In the genomic region with DNA sequence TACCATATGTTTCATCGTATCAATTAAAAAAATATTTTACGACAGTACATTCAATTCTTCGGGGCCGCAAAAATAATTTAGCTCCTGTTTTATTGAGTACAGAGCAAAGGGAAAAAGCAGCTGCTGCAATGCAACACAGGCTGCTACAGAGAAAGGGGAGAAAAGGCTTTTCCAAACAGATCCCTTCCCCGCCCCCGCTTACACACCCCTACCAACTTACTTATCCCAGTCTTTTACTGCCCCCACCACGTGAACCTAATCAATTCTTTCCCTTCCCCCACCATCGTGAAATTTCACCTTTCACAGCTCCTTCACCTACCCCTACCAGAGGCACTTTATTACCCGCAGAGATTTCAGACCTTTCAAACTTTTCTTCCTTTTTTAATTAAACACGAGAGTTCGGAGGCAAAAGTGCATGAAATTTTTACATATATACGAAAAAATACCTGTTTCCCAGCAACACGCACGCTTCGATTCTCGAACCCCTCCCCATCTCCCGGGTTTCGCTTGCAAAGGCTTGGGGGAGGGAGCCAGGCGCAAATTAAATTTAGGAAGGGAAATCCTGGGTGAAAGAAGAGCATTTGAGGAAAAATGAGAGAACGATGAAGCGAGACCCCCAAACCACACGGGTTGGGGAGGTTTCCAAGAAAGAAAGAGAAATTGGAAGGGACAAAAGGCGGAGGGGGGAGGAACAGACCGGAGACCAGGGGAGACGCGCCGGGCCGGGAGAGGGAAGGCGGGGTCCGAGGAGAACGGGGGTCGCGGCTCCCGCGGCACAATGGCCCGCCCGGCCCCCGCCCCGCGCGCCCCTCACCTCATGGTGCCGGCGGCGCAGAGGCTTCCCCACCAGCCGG, we compare ENCODE assay signal across 1 cellular context.
A peak's percentile ranks its signal among the peaks of the same experiment; 100 is the strongest.
TF ChIP-seq lines count a peak whose summit lies in the region.

No MANE protein-coding gene starts in this region.

TF ChIP-seq in HepG2, 621 proteins besides CTCF, POLR2A, EP300 and RAD21 (continued from another document and continues in another):
- TF ChIP-seq, protein P1, sequence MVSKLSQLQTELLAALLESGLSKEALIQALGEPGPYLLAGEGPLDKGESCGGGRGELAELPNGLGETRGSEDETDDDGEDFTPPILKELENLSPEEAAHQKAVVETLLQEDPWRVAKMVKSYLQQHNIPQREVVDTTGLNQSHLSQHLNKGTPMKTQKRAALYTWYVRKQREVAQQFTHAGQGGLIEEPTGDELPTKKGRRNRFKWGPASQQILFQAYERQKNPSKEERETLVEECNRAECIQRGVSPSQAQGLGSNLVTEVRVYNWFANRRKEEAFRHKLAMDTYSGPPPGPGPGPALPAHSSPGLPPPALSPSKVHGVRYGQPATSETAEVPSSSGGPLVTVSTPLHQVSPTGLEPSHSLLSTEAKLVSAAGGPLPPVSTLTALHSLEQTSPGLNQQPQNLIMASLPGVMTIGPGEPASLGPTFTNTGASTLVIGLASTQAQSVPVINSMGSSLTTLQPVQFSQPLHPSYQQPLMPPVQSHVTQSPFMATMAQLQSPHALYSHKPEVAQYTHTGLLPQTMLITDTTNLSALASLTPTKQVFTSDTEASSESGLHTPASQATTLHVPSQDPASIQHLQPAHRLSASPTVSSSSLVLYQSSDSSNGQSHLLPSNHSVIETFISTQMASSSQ (IDR thresholded peaks at IDR 0.05; ENCODE audit: low read depth) = no peak
- TF ChIP-seq, protein P1 (CRISPR knock-in tag; IDR thresholded peaks at IDR 0.05; ENCODE audit: borderline replicate concordance) = no peak
- no peak for TF ChIP-seq ZNF432 (CRISPR knock-in tag; IDR thresholded peaks at IDR 0.05; ENCODE audit: borderline replicate concordance)
- no peak for TF ChIP-seq KAT2B (IDR thresholded peaks at IDR 0.05; ENCODE audit: borderline replicate concordance, low read depth, low read length)
- TF ChIP-seq ZNF749 (CRISPR knock-in tag; IDR thresholded peaks at IDR 0.05; ENCODE audit: borderline replicate concordance) = 0 out of 2 replicates have a peak, but pooled peaks have one; percentile 70
- TF ChIP-seq ZNF496 (CRISPR knock-in tag; IDR thresholded peaks at IDR 0.05; ENCODE audit: insufficient replicate concordance) = no peak
- TF ChIP-seq, protein P2, sequence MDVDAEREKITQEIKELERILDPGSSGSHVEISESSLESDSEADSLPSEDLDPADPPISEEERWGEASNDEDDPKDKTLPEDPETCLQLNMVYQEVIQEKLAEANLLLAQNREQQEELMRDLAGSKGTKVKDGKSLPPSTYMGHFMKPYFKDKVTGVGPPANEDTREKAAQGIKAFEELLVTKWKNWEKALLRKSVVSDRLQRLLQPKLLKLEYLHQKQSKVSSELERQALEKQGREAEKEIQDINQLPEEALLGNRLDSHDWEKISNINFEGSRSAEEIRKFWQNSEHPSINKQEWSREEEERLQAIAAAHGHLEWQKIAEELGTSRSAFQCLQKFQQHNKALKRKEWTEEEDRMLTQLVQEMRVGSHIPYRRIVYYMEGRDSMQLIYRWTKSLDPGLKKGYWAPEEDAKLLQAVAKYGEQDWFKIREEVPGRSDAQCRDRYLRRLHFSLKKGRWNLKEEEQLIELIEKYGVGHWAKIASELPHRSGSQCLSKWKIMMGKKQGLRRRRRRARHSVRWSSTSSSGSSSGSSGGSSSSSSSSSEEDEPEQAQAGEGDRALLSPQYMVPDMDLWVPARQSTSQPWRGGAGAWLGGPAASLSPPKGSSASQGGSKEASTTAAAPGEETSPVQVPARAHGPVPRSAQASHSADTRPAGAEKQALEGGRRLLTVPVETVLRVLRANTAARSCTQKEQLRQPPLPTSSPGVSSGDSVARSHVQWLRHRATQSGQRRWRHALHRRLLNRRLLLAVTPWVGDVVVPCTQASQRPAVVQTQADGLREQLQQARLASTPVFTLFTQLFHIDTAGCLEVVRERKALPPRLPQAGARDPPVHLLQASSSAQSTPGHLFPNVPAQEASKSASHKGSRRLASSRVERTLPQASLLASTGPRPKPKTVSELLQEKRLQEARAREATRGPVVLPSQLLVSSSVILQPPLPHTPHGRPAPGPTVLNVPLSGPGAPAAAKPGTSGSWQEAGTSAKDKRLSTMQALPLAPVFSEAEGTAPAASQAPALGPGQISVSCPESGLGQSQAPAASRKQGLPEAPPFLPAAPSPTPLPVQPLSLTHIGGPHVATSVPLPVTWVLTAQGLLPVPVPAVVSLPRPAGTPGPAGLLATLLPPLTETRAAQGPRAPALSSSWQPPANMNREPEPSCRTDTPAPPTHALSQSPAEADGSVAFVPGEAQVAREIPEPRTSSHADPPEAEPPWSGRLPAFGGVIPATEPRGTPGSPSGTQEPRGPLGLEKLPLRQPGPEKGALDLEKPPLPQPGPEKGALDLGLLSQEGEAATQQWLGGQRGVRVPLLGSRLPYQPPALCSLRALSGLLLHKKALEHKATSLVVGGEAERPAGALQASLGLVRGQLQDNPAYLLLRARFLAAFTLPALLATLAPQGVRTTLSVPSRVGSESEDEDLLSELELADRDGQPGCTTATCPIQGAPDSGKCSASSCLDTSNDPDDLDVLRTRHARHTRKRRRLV (CRISPR knock-in tag; IDR thresholded peaks at IDR 0.05) = no peak
- no peak for TF ChIP-seq NFE2L2 (IDR thresholded peaks at IDR 0.05; ENCODE audit: low read length)
- TF ChIP-seq NAIF1 (CRISPR knock-in tag; IDR thresholded peaks at IDR 0.05; ENCODE audit: borderline replicate concordance) = no peak
- no peak for TF ChIP-seq CREM (IDR thresholded peaks at IDR 0.05)
- no peak for TF ChIP-seq CREM (CRISPR knock-in tag; IDR thresholded peaks at IDR 0.05)
- TF ChIP-seq RFX1 (IDR thresholded peaks at IDR 0.05) = no peak
- TF ChIP-seq, protein P3, sequence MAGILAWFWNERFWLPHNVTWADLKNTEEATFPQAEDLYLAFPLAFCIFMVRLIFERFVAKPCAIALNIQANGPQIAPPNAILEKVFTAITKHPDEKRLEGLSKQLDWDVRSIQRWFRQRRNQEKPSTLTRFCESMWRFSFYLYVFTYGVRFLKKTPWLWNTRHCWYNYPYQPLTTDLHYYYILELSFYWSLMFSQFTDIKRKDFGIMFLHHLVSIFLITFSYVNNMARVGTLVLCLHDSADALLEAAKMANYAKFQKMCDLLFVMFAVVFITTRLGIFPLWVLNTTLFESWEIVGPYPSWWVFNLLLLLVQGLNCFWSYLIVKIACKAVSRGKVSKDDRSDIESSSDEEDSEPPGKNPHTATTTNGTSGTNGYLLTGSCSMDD (CRISPR knock-in tag; IDR thresholded peaks at IDR 0.05) = no peak
- no peak for TF ChIP-seq SNAI1 (CRISPR knock-in tag; IDR thresholded peaks at IDR 0.05; ENCODE audit: borderline replicate concordance)
- no peak for TF ChIP-seq SMAD3 (CRISPR knock-in tag; IDR thresholded peaks at IDR 0.05)
- TF ChIP-seq IKZF1 (IDR thresholded peaks at IDR 0.05) = no peak
- TF ChIP-seq ZNF256 (CRISPR knock-in tag; conservative IDR thresholded peaks at IDR 0.05) = no peak
- TF ChIP-seq ZNF773 (CRISPR knock-in tag; IDR thresholded peaks at IDR 0.05; ENCODE audit: borderline replicate concordance) = no peak
- peak; percentile 31 for TF ChIP-seq PRPF4 (IDR thresholded peaks at IDR 0.05; ENCODE audit: low read depth, low read length, poor library complexity, severe bottlenecking)
- no peak for TF ChIP-seq RARG (CRISPR knock-in tag; IDR thresholded peaks at IDR 0.05; ENCODE audit: low read depth)
- no peak for TF ChIP-seq ZNF792 (CRISPR knock-in tag; IDR thresholded peaks at IDR 0.05)
- TF ChIP-seq ZNF75D (CRISPR knock-in tag; IDR thresholded peaks at IDR 0.05; ENCODE audit: borderline replicate concordance) = 0 out of 2 replicates have a peak, but pooled peaks have one; percentile 37
- TF ChIP-seq ZBTB42 (CRISPR knock-in tag; IDR thresholded peaks at IDR 0.05) = no peak
- TF ChIP-seq, protein P4, sequence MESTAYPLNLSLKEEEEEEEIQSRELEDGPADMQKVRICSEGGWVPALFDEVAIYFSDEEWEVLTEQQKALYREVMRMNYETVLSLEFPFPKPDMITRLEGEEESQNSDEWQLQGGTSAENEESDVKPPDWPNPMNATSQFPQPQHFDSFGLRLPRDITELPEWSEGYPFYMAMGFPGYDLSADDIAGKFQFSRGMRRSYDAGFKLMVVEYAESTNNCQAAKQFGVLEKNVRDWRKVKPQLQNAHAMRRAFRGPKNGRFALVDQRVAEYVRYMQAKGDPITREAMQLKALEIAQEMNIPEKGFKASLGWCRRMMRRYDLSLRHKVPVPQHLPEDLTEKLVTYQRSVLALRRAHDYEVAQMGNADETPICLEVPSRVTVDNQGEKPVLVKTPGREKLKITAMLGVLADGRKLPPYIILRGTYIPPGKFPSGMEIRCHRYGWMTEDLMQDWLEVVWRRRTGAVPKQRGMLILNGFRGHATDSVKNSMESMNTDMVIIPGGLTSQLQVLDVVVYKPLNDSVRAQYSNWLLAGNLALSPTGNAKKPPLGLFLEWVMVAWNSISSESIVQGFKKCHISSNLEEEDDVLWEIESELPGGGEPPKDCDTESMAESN (CRISPR knock-in tag; conservative IDR thresholded peaks at IDR 0.05) = no peak
- TF ChIP-seq, protein P5, sequence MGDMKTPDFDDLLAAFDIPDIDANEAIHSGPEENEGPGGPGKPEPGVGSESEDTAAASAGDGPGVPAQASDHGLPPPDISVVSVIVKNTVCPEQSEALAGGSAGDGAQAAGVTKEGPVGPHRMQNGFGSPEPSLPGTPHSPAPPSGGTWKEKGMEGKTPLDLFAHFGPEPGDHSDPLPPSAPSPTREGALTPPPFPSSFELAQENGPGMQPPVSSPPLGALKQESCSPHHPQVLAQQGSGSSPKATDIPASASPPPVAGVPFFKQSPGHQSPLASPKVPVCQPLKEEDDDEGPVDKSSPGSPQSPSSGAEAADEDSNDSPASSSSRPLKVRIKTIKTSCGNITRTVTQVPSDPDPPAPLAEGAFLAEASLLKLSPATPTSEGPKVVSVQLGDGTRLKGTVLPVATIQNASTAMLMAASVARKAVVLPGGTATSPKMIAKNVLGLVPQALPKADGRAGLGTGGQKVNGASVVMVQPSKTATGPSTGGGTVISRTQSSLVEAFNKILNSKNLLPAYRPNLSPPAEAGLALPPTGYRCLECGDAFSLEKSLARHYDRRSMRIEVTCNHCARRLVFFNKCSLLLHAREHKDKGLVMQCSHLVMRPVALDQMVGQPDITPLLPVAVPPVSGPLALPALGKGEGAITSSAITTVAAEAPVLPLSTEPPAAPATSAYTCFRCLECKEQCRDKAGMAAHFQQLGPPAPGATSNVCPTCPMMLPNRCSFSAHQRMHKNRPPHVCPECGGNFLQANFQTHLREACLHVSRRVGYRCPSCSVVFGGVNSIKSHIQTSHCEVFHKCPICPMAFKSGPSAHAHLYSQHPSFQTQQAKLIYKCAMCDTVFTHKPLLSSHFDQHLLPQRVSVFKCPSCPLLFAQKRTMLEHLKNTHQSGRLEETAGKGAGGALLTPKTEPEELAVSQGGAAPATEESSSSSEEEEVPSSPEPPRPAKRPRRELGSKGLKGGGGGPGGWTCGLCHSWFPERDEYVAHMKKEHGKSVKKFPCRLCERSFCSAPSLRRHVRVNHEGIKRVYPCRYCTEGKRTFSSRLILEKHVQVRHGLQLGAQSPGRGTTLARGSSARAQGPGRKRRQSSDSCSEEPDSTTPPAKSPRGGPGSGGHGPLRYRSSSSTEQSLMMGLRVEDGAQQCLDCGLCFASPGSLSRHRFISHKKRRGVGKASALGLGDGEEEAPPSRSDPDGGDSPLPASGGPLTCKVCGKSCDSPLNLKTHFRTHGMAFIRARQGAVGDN (CRISPR knock-in tag; IDR thresholded peaks at IDR 0.05) = peak; percentile 33; the same call in 1 of the 2 replicates
- TF ChIP-seq ZNF660 (CRISPR knock-in tag; IDR thresholded peaks at IDR 0.05; ENCODE audit: borderline replicate concordance, low read depth) = no peak
- TF ChIP-seq SALL2 (CRISPR knock-in tag; IDR thresholded peaks at IDR 0.05) = 0 out of 2 replicates have a peak, but pooled peaks have one; percentile 4
- TF ChIP-seq, protein P6, sequence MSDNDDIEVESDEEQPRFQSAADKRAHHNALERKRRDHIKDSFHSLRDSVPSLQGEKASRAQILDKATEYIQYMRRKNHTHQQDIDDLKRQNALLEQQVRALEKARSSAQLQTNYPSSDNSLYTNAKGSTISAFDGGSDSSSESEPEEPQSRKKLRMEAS (IDR thresholded peaks at IDR 0.05) = peak; percentile 18; the same call in 1 of the 2 replicates
- TF ChIP-seq FOSL2 (CRISPR knock-in tag; IDR thresholded peaks at IDR 0.05) = no peak
- no peak for TF ChIP-seq GABPB1 (CRISPR knock-in tag; IDR thresholded peaks at IDR 0.05)
- TF ChIP-seq ZNF530 (CRISPR knock-in tag; IDR thresholded peaks at IDR 0.05; ENCODE audit: low read depth) = no peak
- TF ChIP-seq MBNL3 (CRISPR knock-in tag; conservative IDR thresholded peaks at IDR 0.05) = no peak
- TF ChIP-seq ZNF891 (CRISPR knock-in tag; IDR thresholded peaks at IDR 0.05) = no peak
- no peak for TF ChIP-seq NKX3-1 (CRISPR knock-in tag; IDR thresholded peaks at IDR 0.05)
- TF ChIP-seq ZNF510 (CRISPR knock-in tag; IDR thresholded peaks at IDR 0.05; ENCODE audit: low read depth) = 0 out of 2 replicates have a peak, but pooled peaks have one; percentile 50
- TF ChIP-seq, protein P7, sequence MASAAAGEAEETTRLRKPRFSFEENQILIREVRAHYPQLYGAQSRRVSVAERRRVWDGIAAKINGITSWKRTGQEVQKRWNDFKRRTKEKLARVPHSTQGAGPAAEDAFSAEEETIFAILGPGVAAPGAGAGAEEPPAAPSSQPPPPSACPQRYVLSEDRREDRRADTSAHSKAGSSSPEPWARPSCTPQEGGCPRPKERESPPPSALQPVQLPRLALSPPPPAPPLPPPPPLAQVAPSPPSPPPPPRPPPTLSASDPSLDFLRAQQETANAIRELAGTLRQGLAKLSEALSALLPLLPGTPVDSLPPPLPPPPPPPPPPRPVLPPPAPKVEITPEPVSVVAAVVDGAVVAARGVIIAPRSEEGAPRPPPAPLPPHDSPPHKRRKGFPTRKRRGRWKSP (CRISPR knock-in tag; IDR thresholded peaks at IDR 0.05) = no peak
- no peak for TF ChIP-seq ZNF567 (CRISPR knock-in tag; IDR thresholded peaks at IDR 0.05; ENCODE audit: borderline replicate concordance)
- TF ChIP-seq ISL2 (CRISPR knock-in tag; IDR thresholded peaks at IDR 0.05) = no peak
- TF ChIP-seq ARHGAP35 (CRISPR knock-in tag; IDR thresholded peaks at IDR 0.05; ENCODE audit: borderline replicate concordance) = no peak
- no peak for TF ChIP-seq ZNF382 (CRISPR knock-in tag; IDR thresholded peaks at IDR 0.05; ENCODE audit: borderline replicate concordance)
